1 cellular context compared by ENCODE assay signal in the genomic region with DNA sequence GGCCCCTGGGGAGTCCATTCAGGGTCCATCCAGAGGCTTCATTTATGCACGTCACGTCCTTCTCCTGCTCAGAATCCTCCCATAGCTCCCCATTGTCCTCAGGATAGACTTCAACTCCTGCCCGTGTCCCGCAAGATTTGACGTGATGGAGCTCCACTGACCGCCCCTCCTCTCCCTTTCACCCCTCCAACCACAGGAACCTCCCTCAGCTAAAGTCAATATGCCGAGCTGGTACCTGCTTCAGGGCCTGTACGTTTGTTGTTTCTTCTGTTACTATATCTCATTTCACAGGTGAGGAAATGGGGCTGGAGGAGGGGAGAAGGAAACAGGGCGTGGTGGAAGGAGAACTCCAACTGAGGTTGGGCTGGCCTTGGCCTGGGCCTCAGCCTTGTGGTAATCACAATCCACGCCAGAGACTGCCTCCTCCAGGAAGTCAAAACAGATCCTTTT.
A peak's percentile ranks its signal among the peaks of the same experiment; 100 is the strongest.
TF ChIP-seq lines count a peak whose summit lies in the region.

No MANE protein-coding gene starts in this region.

TF ChIP-seq in K562, 482 proteins besides CTCF, POLR2A, EP300 and RAD21:
- peak; percentile 90 for TF ChIP-seq ZFP36 (IDR thresholded peaks at IDR 0.05; ENCODE audit: low read depth, low read length, partially characterized antibody)
- TF ChIP-seq CC2D1A (IDR thresholded peaks at IDR 0.05) = no peak
- peak; percentile 12; the same call in 1 of the 2 replicates for TF ChIP-seq ESRRA (IDR thresholded peaks at IDR 0.05; ENCODE audit: borderline replicate concordance, low read depth)
- peak; percentile 39; the same call in 1 of the 2 replicates for TF ChIP-seq ZFX (CRISPR knock-in tag; IDR thresholded peaks at IDR 0.05)
- TF ChIP-seq HDAC2 (IDR thresholded peaks at IDR 0.05) = peak; percentile 39; the same call in 1 of the 2 replicates
